19 cellular contexts compared by ENCODE assay signal in genomic region chr6:168554472-168554871, GRCh38.
"Had no signal": no experiment of that assay in that cellular context is flagged by ENCODE, and none has a peak within 500 bp of the region (broad histone marks: within the 10 kb centered on the region; RNA-seq: fewer than 3 reads in every experiment).

No MANE protein-coding gene starts in this region.

- H3K4me3 ChIP-seq: dorsolateral prefrontal cortex, lower lobe of right lung, pancreas, right lobe of liver, spleen, tibial artery, upper lobe of left lung, vagina had no signal

- H3K36me3 ChIP-seq: lower lobe of right lung, pancreas, right lobe of liver, spleen, upper lobe of left lung, vagina had no signal

- ATAC-seq: left lobe of liver; lower lobe of right lung; natural killer cell; pancreas; stimulated activated naive B cell treated with anti-CD40 and anti-IgM and Interleukin-4, amounts not matched to agents 10 μg/mL and 1 μg/mL and 100 μg/mL, for 72 hours; stimulated activated naive CD8-positive, alpha-beta T cell treated with anti-CD3 and anti-CD28 coated beads, Interleukin-15, amount 100 ng/mL, for 72 hours had no signal

- DNase-seq: cortex of kidney; dorsolateral prefrontal cortex; effector CD8-positive, alpha-beta T cell; foreskin melanocyte; islet precursor cell; lower lobe of right lung; natural killer cell; pancreas; right lobe of liver; spleen; stimulated activated CD4-positive, alpha-beta T cell treated with anti-CD3 and anti-CD28 coated beads, Interleukin-15, amount 100 ng/mL, for 24 hours; stimulated activated CD4-positive, alpha-beta T cell treated with anti-CD3 and anti-CD28 coated beads, Interleukin-1b, Interleukin-23, amount 100 ng/mL, for 48 hours; stimulated activated CD4-positive, alpha-beta T cell treated with anti-CD3 and anti-CD28 coated beads, Interleukin-4, amount 100 ng/mL, for 4 hours; stimulated activated naive B cell treated with anti-CD40 and anti-IgM and Interleukin-4, amounts not matched to agents 10 μg/mL and 1 μg/mL and 100 μg/mL, for 72 hours; stimulated activated naive CD8-positive, alpha-beta T cell treated with anti-CD3 and anti-CD28 coated beads, Interleukin-15, amount 100 ng/mL, for 72 hours; tibial artery; upper lobe of left lung had no signal

- H3K27me3 ChIP-seq: pancreas, right lobe of liver, spleen, tibial artery, upper lobe of left lung, vagina had no signal

- H3K9me3 ChIP-seq: lower lobe of right lung, pancreas, right lobe of liver, tibial artery, vagina had no signal

- H3K4me1 ChIP-seq: lower lobe of right lung, pancreas, right lobe of liver, spleen, tibial artery, upper lobe of left lung, vagina had no signal

- H3K27ac ChIP-seq: dorsolateral prefrontal cortex, lower lobe of right lung, pancreas, right lobe of liver, spleen, tibial artery, upper lobe of left lung, vagina had no signal
